1 cellular context compared by ENCODE assay signal in the genomic region with DNA sequence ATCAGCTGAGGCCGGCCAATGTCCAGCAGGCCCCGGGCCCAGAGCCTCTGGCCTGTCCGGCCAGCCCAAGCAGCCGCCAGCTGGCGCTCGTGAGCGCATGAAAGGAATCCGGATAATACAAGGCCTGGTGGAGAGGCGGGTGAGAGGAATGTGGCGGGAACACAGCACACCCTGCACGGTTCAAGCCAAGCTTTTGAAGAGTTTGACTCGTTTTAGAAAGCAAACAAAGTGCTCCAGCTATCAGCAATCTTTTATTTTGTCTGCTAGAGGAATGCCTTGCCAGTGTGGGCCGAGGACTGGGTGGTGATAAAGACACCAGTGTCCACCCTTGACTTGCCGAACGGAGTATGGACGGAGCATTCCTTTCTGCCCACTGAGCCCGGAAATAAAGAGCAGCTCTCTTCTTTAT.
A peak's percentile ranks its signal among the peaks of the same experiment; 100 is the strongest.
TF ChIP-seq lines count a peak whose summit lies in the region.

No MANE protein-coding gene starts in this region.

TF ChIP-seq in HepG2, 621 proteins besides CTCF, POLR2A, EP300 and RAD21 (continued from another document and continues in another):
- TF ChIP-seq, protein P1, sequence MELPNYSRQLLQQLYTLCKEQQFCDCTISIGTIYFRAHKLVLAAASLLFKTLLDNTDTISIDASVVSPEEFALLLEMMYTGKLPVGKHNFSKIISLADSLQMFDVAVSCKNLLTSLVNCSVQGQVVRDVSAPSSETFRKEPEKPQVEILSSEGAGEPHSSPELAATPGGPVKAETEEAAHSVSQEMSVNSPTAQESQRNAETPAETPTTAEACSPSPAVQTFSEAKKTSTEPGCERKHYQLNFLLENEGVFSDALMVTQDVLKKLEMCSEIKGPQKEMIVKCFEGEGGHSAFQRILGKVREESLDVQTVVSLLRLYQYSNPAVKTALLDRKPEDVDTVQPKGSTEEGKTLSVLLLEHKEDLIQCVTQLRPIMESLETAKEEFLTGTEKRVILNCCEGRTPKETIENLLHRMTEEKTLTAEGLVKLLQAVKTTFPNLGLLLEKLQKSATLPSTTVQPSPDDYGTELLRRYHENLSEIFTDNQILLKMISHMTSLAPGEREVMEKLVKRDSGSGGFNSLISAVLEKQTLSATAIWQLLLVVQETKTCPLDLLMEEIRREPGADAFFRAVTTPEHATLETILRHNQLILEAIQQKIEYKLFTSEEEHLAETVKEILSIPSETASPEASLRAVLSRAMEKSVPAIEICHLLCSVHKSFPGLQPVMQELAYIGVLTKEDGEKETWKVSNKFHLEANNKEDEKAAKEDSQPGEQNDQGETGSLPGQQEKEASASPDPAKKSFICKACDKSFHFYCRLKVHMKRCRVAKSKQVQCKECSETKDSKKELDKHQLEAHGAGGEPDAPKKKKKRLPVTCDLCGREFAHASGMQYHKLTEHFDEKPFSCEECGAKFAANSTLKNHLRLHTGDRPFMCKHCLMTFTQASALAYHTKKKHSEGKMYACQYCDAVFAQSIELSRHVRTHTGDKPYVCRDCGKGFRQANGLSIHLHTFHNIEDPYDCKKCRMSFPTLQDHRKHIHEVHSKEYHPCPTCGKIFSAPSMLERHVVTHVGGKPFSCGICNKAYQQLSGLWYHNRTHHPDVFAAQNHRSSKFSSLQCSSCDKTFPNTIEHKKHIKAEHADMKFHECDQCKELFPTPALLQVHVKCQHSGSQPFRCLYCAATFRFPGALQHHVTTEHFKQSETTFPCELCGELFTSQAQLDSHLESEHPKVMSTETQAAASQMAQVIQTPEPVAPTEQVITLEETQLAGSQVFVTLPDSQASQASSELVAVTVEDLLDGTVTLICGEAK (IDR thresholded peaks at IDR 0.05), result no peak
- TF ChIP-seq, protein P1 (CRISPR knock-in tag; IDR thresholded peaks at IDR 0.05), result peak; percentile 69
- TF ChIP-seq PLRG1 (conservative IDR thresholded peaks at IDR 0.05) (no peak), E2F1 (CRISPR knock-in tag; IDR thresholded peaks at IDR 0.05) (peak; percentile 63; the same call in 1 of the 2 replicates), IRX3 (CRISPR knock-in tag; IDR thresholded peaks at IDR 0.05; ENCODE audit: borderline replicate concordance, low read depth) (0 out of 2 replicates have a peak, but pooled peaks have one; percentile 78), ZNF256 (CRISPR knock-in tag; conservative IDR thresholded peaks at IDR 0.05) (0 out of 2 replicates have a peak, but pooled peaks have one; percentile 43), YEATS2 (CRISPR knock-in tag; IDR thresholded peaks at IDR 0.05; ENCODE audit: borderline replicate concordance) (peak; percentile 42; the same call in 1 of the 2 replicates), ZNF367 (CRISPR knock-in tag; IDR thresholded peaks at IDR 0.05; ENCODE audit: borderline replicate concordance) (no peak), ZSCAN12 (CRISPR knock-in tag; IDR thresholded peaks at IDR 0.05) (no peak), IKZF1 (IDR thresholded peaks at IDR 0.05) (no peak), ZNF598 (CRISPR knock-in tag; IDR thresholded peaks at IDR 0.05; ENCODE audit: borderline replicate concordance) (no peak), ZNF605 (CRISPR knock-in tag; IDR thresholded peaks at IDR 0.05) (peak; percentile 87), ZNF124 (CRISPR knock-in tag; IDR thresholded peaks at IDR 0.05) (no peak; the same call in 1 of the 2 replicates), ZNF263 (CRISPR knock-in tag; IDR thresholded peaks at IDR 0.05) (peak; percentile 83), CENPX (CRISPR knock-in tag; IDR thresholded peaks at IDR 0.05) (no peak), ZNF451 (CRISPR knock-in tag; IDR thresholded peaks at IDR 0.05) (no peak; the same call in 1 of the 2 replicates), TAF1 (CRISPR knock-in tag; IDR thresholded peaks at IDR 0.05) (no peak), SCMH1 (CRISPR knock-in tag; IDR thresholded peaks at IDR 0.05; ENCODE audit: borderline replicate concordance) (no peak), CBX5 (CRISPR knock-in tag; IDR thresholded peaks at IDR 0.05; ENCODE audit: borderline replicate concordance) (peak; percentile 85), ZFP62 (CRISPR knock-in tag; IDR thresholded peaks at IDR 0.05) (no peak), ZFP41 (CRISPR knock-in tag; IDR thresholded peaks at IDR 0.05; ENCODE audit: borderline replicate concordance) (no peak), ZNF180 (CRISPR knock-in tag; IDR thresholded peaks at IDR 0.05; ENCODE audit: borderline replicate concordance, low read depth) (no peak), ZNF17 (CRISPR knock-in tag; IDR thresholded peaks at IDR 0.05) (0 out of 2 replicates have a peak, but pooled peaks have one; percentile 45), SMYD3 (CRISPR knock-in tag; IDR thresholded peaks at IDR 0.05) (no peak), NCOA2 (CRISPR knock-in tag; IDR thresholded peaks at IDR 0.05) (peak; percentile 73), THAP7 (CRISPR knock-in tag; IDR thresholded peaks at IDR 0.05) (no peak), ZNF558 (CRISPR knock-in tag; IDR thresholded peaks at IDR 0.05; ENCODE audit: borderline replicate concordance) (no peak; the same call in 1 of the 2 replicates), ZNF446 (CRISPR knock-in tag; IDR thresholded peaks at IDR 0.05) (no peak)
- TF ChIP-seq, protein P2, sequence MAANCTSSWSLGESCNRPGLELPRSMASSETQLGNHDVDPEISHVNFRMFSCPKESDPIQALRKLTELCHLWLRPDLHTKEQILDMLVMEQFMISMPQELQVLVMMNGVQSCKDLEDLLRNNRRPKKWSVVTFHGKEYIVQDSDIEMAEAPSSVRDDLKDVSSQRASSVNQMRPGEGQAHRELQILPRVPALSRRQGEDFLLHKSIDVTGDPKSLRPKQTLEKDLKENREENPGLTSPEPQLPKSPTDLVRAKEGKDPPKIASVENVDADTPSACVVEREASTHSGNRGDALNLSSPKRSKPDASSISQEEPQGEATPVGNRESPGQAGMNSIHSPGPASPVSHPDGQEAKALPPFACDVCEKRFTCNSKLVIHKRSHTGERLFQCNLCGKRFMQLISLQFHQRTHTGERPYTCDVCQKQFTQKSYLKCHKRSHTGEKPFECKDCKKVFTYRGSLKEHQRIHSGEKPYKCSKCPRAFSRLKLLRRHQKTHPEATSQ (CRISPR knock-in tag; IDR thresholded peaks at IDR 0.05; ENCODE audit: borderline replicate concordance), result peak; percentile 96; the same call in 1 of the 2 replicates
- TF ChIP-seq, protein P3, sequence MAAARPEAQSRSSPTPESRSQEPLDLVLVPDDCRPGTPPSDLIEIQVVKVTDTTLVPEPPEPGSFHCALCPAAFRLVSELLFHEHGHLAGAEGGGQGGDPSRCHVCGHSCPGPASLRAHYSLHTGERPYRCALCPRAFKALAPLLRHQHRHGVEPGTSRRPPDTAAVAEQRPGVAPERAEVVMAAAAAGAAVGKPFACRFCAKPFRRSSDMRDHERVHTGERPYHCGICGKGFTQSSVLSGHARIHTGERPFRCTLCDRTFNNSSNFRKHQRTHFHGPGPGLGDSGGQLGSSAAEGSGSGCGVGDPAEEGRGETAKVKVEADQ (CRISPR knock-in tag; IDR thresholded peaks at IDR 0.05; ENCODE audit: borderline replicate concordance), result no peak
- TF ChIP-seq, protein P4, sequence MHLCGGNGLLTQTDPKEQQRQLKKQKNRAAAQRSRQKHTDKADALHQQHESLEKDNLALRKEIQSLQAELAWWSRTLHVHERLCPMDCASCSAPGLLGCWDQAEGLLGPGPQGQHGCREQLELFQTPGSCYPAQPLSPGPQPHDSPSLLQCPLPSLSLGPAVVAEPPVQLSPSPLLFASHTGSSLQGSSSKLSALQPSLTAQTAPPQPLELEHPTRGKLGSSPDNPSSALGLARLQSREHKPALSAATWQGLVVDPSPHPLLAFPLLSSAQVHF (CRISPR knock-in tag; IDR thresholded peaks at IDR 0.05), result no peak
- TF ChIP-seq, protein P5, sequence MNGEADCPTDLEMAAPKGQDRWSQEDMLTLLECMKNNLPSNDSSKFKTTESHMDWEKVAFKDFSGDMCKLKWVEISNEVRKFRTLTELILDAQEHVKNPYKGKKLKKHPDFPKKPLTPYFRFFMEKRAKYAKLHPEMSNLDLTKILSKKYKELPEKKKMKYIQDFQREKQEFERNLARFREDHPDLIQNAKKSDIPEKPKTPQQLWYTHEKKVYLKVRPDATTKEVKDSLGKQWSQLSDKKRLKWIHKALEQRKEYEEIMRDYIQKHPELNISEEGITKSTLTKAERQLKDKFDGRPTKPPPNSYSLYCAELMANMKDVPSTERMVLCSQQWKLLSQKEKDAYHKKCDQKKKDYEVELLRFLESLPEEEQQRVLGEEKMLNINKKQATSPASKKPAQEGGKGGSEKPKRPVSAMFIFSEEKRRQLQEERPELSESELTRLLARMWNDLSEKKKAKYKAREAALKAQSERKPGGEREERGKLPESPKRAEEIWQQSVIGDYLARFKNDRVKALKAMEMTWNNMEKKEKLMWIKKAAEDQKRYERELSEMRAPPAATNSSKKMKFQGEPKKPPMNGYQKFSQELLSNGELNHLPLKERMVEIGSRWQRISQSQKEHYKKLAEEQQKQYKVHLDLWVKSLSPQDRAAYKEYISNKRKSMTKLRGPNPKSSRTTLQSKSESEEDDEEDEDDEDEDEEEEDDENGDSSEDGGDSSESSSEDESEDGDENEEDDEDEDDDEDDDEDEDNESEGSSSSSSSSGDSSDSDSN (CRISPR knock-in tag; IDR thresholded peaks at IDR 0.05), result peak; percentile 77
- TF ChIP-seq, protein P6, sequence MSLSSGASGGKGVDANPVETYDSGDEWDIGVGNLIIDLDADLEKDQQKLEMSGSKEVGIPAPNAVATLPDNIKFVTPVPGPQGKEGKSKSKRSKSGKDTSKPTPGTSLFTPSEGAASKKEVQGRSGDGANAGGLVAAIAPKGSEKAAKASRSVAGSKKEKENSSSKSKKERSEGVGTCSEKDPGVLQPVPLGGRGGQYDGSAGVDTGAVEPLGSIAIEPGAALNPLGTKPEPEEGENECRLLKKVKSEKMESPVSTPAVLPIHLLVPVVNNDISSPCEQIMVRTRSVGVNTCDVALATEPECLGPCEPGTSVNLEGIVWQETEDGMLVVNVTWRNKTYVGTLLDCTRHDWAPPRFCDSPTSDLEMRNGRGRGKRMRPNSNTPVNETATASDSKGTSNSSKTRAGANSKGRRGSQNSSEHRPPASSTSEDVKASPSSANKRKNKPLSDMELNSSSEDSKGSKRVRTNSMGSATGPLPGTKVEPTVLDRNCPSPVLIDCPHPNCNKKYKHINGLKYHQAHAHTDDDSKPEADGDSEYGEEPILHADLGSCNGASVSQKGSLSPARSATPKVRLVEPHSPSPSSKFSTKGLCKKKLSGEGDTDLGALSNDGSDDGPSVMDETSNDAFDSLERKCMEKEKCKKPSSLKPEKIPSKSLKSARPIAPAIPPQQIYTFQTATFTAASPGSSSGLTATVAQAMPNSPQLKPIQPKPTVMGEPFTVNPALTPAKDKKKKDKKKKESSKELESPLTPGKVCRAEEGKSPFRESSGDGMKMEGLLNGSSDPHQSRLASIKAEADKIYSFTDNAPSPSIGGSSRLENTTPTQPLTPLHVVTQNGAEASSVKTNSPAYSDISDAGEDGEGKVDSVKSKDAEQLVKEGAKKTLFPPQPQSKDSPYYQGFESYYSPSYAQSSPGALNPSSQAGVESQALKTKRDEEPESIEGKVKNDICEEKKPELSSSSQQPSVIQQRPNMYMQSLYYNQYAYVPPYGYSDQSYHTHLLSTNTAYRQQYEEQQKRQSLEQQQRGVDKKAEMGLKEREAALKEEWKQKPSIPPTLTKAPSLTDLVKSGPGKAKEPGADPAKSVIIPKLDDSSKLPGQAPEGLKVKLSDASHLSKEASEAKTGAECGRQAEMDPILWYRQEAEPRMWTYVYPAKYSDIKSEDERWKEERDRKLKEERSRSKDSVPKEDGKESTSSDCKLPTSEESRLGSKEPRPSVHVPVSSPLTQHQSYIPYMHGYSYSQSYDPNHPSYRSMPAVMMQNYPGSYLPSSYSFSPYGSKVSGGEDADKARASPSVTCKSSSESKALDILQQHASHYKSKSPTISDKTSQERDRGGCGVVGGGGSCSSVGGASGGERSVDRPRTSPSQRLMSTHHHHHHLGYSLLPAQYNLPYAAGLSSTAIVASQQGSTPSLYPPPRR (CRISPR knock-in tag; IDR thresholded peaks at IDR 0.05; ENCODE audit: borderline replicate concordance), result peak; percentile 38; the same call in 1 of the 2 replicates
- TF ChIP-seq, protein P7, sequence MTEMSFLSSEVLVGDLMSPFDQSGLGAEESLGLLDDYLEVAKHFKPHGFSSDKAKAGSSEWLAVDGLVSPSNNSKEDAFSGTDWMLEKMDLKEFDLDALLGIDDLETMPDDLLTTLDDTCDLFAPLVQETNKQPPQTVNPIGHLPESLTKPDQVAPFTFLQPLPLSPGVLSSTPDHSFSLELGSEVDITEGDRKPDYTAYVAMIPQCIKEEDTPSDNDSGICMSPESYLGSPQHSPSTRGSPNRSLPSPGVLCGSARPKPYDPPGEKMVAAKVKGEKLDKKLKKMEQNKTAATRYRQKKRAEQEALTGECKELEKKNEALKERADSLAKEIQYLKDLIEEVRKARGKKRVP (CRISPR knock-in tag; IDR thresholded peaks at IDR 0.05), result 0 out of 4 replicates have a peak, but pooled peaks of 1 of the 2 experiments have one; percentile 43
